19 cellular contexts compared by ENCODE assay signal in genomic region chr15:68208641-68209240, GRCh38. TPM values are rescaled to one million over a fixed set of nuclear protein-coding genes. Genes with fewer than 3 reads are reported as not detected.
DNase-seq lines count a peak whose midpoint lies in the region; ATAC-seq and TF ChIP-seq lines count a peak whose summit lies in the region.
"Had no signal": no experiment of that assay in that cellular context is flagged by ENCODE, and none has a peak within 500 bp of the region (broad histone marks: within the 10 kb centered on the region; RNA-seq: fewer than 3 reads in every experiment).

No MANE protein-coding gene starts in this region.

- POLR2A ChIA-PET in activated CD8-positive, alpha-beta T cell treated with anti-CD3 and anti-CD28 coated beads, Interleukin-2, amount 10 ng/mL, durations not matched to agents 7 days and 5 days (lab: Charles Lee) = no interaction called here

- peak overlapping the region; percentile 81 to 97 (median 89) for H3K4me2 ChIP-seq in BLaER1 treated with 17β-estradiol and CSF1 and Interleukin-3, amounts not matched to agents 10 nM and 100 nM
- H3K4me2 ChIP-seq: hepatocyte had no signal

- ATAC-seq in activated CD8-positive, alpha-beta T cell treated with anti-CD3 and anti-CD28 coated beads, Interleukin-2, amount 10 ng/mL, durations not matched to agents 7 days and 5 days = peak; percentile 9
- ATAC-seq in HG02588 (IDR thresholded peaks at IDR 0.05; ENCODE audit: unreplicated experiment) = no peak
- ATAC-seq in HG03457 (IDR thresholded peaks at IDR 0.05; ENCODE audit: unreplicated experiment) = no peak
- ATAC-seq: left lung, upper lobe of right lung had no signal

- H3K4me3 ChIP-seq in BLaER1 treated with 17β-estradiol and CSF1 and Interleukin-3, amounts not matched to agents 10 nM and 100 nM = peak overlapping the region in 7 of 10 experiments; percentile 4 to 38 (median 29); a peak in 8 of 20 replicates
- peak overlapping the region; percentile 56 for H3K4me3 ChIP-seq in GM12864 (ENCODE audit: low read depth, low read length)
- H3K4me3 ChIP-seq: esophagus muscularis mucosa, hepatocyte, left lung, Peyer's patch, upper lobe of right lung had no signal

- peak overlapping the region; percentile 27 to 76 (median 61); a peak in 21 of 22 replicates for H3K9ac ChIP-seq in BLaER1 treated with 17β-estradiol and CSF1 and Interleukin-3, amounts not matched to agents 10 nM and 100 nM

- H3K27me3 Mint-ChIP-seq in activated CD8-positive, alpha-beta T cell treated with anti-CD3 and anti-CD28 coated beads, Interleukin-2, amount 10 ng/mL, durations not matched to agents 7 days and 5 days (ENCODE audit: low read depth) = no peaks in the 10 kb centered on the region
- H3K27me3 Mint-ChIP-seq: T-cell had no signal

- peak overlapping the region; percentile 34 for H3K4me3 Mint-ChIP-seq in activated CD8-positive, alpha-beta T cell treated with anti-CD3 and anti-CD28 coated beads, Interleukin-2, amount 10 ng/mL, durations not matched to agents 7 days and 5 days
- H3K4me3 Mint-ChIP-seq: natural killer cell had no signal

- peaks cover 0 to 40% (median 9%) of the 10 kb centered on the region in 11 experiments; a peak in 11 of 22 replicates for H3K36me3 ChIP-seq in BLaER1 treated with 17β-estradiol and CSF1 and Interleukin-3, amounts not matched to agents 10 nM and 100 nM
- H3K36me3 ChIP-seq: esophagus muscularis mucosa, left lung, Peyer's patch, upper lobe of right lung had no signal

- H4K20me1 ChIP-seq in BLaER1 treated with 17β-estradiol and CSF1 and Interleukin-3, amounts not matched to agents 10 nM and 100 nM = peaks cover 0 to 45% (median 24%) of the 10 kb centered on the region in 11 experiments; a peak in 15 of 22 replicates

- H3K4me1 Mint-ChIP-seq in activated CD8-positive, alpha-beta T cell treated with anti-CD3 and anti-CD28 coated beads, Interleukin-2, amount 10 ng/mL, durations not matched to agents 7 days and 5 days (ENCODE audit: low read depth) = peaks cover 33% of the 10 kb centered on the region

- H3K9me3 ChIP-seq in BLaER1 treated with 17β-estradiol and CSF1 and Interleukin-3, amounts not matched to agents 10 nM and 100 nM (replicated peaks in 1 of 11) = no peaks in the 10 kb centered on the region
- H3K9me3 ChIP-seq: esophagus muscularis mucosa, left lung, Peyer's patch, upper lobe of right lung had no signal

- DNase-seq in GM12864 (ENCODE audit: low read depth) = no peak
- DNase-seq in activated CD8-positive, alpha-beta T cell treated with anti-CD3 and anti-CD28 coated beads, Interleukin-2, amount 10 ng/mL, durations not matched to agents 7 days and 5 days = peak; percentile 46
- peak; percentile 79 for DNase-seq in mesenteric fat pad (ENCODE audit: low spot score)
- no peak for DNase-seq in pons (ENCODE audit: low spot score)
- no peak for DNase-seq in GM13977 (ENCODE audit: low spot score)
- DNase-seq: HCEC 1CT; KBM-7; left lung; natural killer cell; NCI-H146; stimulated activated CD4-positive, alpha-beta T cell treated with anti-CD3 and anti-CD28 coated beads, Interleukin-2, amount 100 ng/mL, for 48 hours; upper lobe of right lung had no signal

- no peaks in the 10 kb centered on the region for H3K9me3 Mint-ChIP-seq in activated CD8-positive, alpha-beta T cell treated with anti-CD3 and anti-CD28 coated beads, Interleukin-2, amount 10 ng/mL, durations not matched to agents 7 days and 5 days (ENCODE audit: insufficient read depth)
- H3K9me3 Mint-ChIP-seq: natural killer cell, T-cell had no signal

- H3K27ac ChIP-seq in BLaER1 treated with 17β-estradiol and CSF1 and Interleukin-3, amounts not matched to agents 10 nM and 100 nM = peak overlapping the region; percentile 25 to 91 (median 73); a peak in 21 of 22 replicates
- H3K27ac ChIP-seq: hepatocyte, Peyer's patch, upper lobe of right lung had no signal

- peaks cover 72 to 92% (median 83%) of the 10 kb centered on the region in 10 experiments for H3K4me1 ChIP-seq in BLaER1 treated with 17β-estradiol and CSF1 and Interleukin-3, amounts not matched to agents 10 nM and 100 nM

- in situ Hi-C loops in GM13977 (cut with MboI; ENCODE audit: low pct_unique_long_range_greater_than_20kb, low sequenced_read_pairs, unreplicated experiment) = no loop called here

- no peaks in the 10 kb centered on the region for H3K27me3 ChIP-seq in BLaER1 treated with 17β-estradiol and CSF1 and Interleukin-3, amounts not matched to agents 10 nM and 100 nM
- H3K27me3 ChIP-seq: esophagus muscularis mucosa, hepatocyte, left lung, Peyer's patch, upper lobe of right lung had no signal

- peaks cover 13% of the 10 kb centered on the region for H3K36me3 Mint-ChIP-seq in activated CD8-positive, alpha-beta T cell treated with anti-CD3 and anti-CD28 coated beads, Interleukin-2, amount 10 ng/mL, durations not matched to agents 7 days and 5 days (ENCODE audit: low read depth)
- H3K36me3 Mint-ChIP-seq: natural killer cell, T-cell had no signal

- peak overlapping the region; percentile 89 for H3K27ac Mint-ChIP-seq in activated CD8-positive, alpha-beta T cell treated with anti-CD3 and anti-CD28 coated beads, Interleukin-2, amount 10 ng/mL, durations not matched to agents 7 days and 5 days

- TF ChIP-seq CTCF in GM12864 (IDR thresholded peaks at IDR 0.05; ENCODE audit: low read depth, low read length, missing control alignments) (no peak), GM13977 (IDR thresholded peaks at IDR 0.05; ENCODE audit: extremely low read depth, insufficient read depth, missing control alignments) (no peak)

- CTCF ChIA-PET in activated CD8-positive, alpha-beta T cell treated with anti-CD3 and anti-CD28 coated beads, Interleukin-2, amount 10 ng/mL, durations not matched to agents 7 days and 5 days (lab: Charles Lee) = no interaction called here

RNA-seq across cellular contexts. Expression of gene CALML4, which starts 3.6 kb away (rescaled TPM):
- total RNA-seq in activated CD8-positive, alpha-beta T cell treated with anti-CD3 and anti-CD28 coated beads, Interleukin-2, amount 10 ng/mL, durations not matched to agents 7 days and 5 days = 10 to 100 TPM in 1 of 2 experiments, 1 to 10 TPM in 1; 9.6 to 11.7 TPM
- total RNA-seq in mesenteric fat pad = 7.2 TPM

RNA-seq across cellular contexts. Expression of gene CLN6, which starts 20.8 kb away (rescaled TPM):
- total RNA-seq in activated CD8-positive, alpha-beta T cell treated with anti-CD3 and anti-CD28 coated beads, Interleukin-2, amount 10 ng/mL, durations not matched to agents 7 days and 5 days = 10 to 100 TPM; 64.5 to 69.7 TPM
- total RNA-seq in mesenteric fat pad = 24.7 TPM

Comparison
In these comparisons a context has a peak if more than half of its experiments do, and no peak if none do; other contexts are left out.
1. DNase-seq: peak in activated CD8-positive, alpha-beta T cell treated with anti-CD3 and anti-CD28 coated beads, Interleukin-2, amount 10 ng/mL, durations not matched to agents 7 days and 5 days (single experiment) and mesenteric fat pad (single experiment); none in GM12864 (single experiment), pons (single experiment) and GM13977 (single experiment).